In the genomic region with DNA sequence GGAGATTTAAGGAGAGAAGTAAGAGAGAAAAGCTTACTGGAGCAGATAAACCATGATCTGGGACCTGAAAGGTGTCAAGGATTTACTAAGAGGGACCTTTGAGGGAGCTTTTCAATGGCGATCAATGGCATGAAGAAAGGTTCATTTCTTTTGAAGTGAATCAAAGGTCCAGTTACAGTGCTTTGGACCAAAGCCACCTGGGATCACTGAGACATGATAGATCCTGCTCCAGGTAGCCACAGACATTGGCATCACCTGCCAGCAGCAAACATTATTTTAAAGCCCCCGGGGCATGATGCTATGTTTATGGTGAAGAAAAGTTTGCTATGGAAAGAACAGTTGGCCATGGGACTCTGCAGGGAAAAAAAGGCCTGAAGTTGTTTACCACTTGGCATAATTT, we compare ENCODE assay signal across 26 cellular contexts.
"Had no signal": no experiment of that assay in that cellular context is flagged by ENCODE, and none has a peak within 500 bp of the region (broad histone marks: within the 10 kb centered on the region; RNA-seq: fewer than 3 reads in every experiment).

No MANE protein-coding gene starts in this region.

- H2AFZ ChIP-seq: PC-9 had no signal

- DNase-seq: activated CD4-positive, alpha-beta memory T cell treated with anti-CD3 and anti-CD28 coated beads for 36 hours; activated CD4-positive, alpha-beta T cell treated with anti-CD3 and anti-CD28 coated beads, Interleukin-2, amount 10 ng/mL, durations not matched to agents 7 days and 5 days; activated CD4-positive, CD25-positive, alpha-beta regulatory T cell; activated CD8-positive, alpha-beta memory T cell treated with anti-CD3 and anti-CD28 coated beads for 24 hours; activated effector memory CD4-positive, alpha-beta T cell treated with anti-CD3 and anti-CD28 coated beads, Interleukin-2, amount 50 U/mL, for 16 hours; activated naive CD4-positive, alpha-beta T cell treated with Interleukin-2 at 50 U/mL for 16 hours; activated naive CD8-positive, alpha-beta T cell treated with anti-CD3 and anti-CD28 coated beads, Interleukin-2, amount 50 U/mL, for 24 hours; activated T-cell treated with anti-CD3 and anti-CD28 coated beads, Interleukin-2, amount 50 U/mL, for 4 hours; amniotic stem cell; body of pancreas; KG1; MG63; MV-4-11; NCI-H1105; NCI-H1436; NCI-H187 treated with DMSO at 0.1 percent for 48 hours; NCI-H2081 treated with DMSO at 0.1 percent for 48 hours; NCI-H526; PC-9; SHP77 treated with DMSO at 0.1 percent for 48 hours; T-helper 17 cell; T-helper 9 cell had no signal

- H3K4me2 ChIP-seq: PC-9 had no signal

- H3K4me3 Mint-ChIP-seq: activated CD4-positive, alpha-beta memory T cell treated with anti-CD3 and anti-CD28 coated beads for 36 hours; activated CD4-positive, alpha-beta T cell treated with anti-CD3 and anti-CD28 coated beads, Interleukin-2, amount 10 ng/mL, durations not matched to agents 7 days and 5 days; activated naive CD8-positive, alpha-beta T cell treated with anti-CD3 and anti-CD28 coated beads, Interleukin-2, amount 50 U/mL, for 24 hours; activated T-cell treated with anti-CD3 and anti-CD28 coated beads, Interleukin-2, amount 50 U/mL, for 4 hours; central memory CD8-positive, alpha-beta T cell; T-helper 17 cell had no signal

- H3K27ac ChIP-seq: ascending aorta, body of pancreas, PC-9, VCaP had no signal

- H3K4me1 Mint-ChIP-seq: activated CD4-positive, alpha-beta T cell treated with anti-CD3 and anti-CD28 coated beads, Interleukin-2, amount 10 ng/mL, durations not matched to agents 7 days and 5 days; activated naive CD8-positive, alpha-beta T cell treated with anti-CD3 and anti-CD28 coated beads, Interleukin-2, amount 50 U/mL, for 24 hours; central memory CD8-positive, alpha-beta T cell; T-helper 17 cell had no signal

- H3K27ac Mint-ChIP-seq: activated CD4-positive, alpha-beta memory T cell treated with anti-CD3 and anti-CD28 coated beads for 36 hours; activated CD4-positive, alpha-beta T cell treated with anti-CD3 and anti-CD28 coated beads, Interleukin-2, amount 10 ng/mL, durations not matched to agents 7 days and 5 days; activated naive CD4-positive, alpha-beta T cell treated with anti-CD3 and anti-CD28 coated beads, Interleukin-2, amount 50 U/mL, for 72 hours; activated naive CD8-positive, alpha-beta T cell treated with anti-CD3 and anti-CD28 coated beads, Interleukin-2, amount 50 U/mL, for 24 hours; T-helper 17 cell had no signal

- H3K27me3 ChIP-seq: ascending aorta, body of pancreas, MG63 had no signal

- H3K4me3 ChIP-seq: ascending aorta, body of pancreas, MG63, PC-9 had no signal

- H3K27me3 Mint-ChIP-seq: activated CD4-positive, alpha-beta memory T cell treated with anti-CD3 and anti-CD28 coated beads for 36 hours; activated CD4-positive, alpha-beta T cell treated with anti-CD3 and anti-CD28 coated beads, Interleukin-2, amount 10 ng/mL, durations not matched to agents 7 days and 5 days; activated naive CD8-positive, alpha-beta T cell treated with anti-CD3 and anti-CD28 coated beads, Interleukin-2, amount 50 U/mL, for 24 hours; central memory CD8-positive, alpha-beta T cell; T-helper 17 cell had no signal

- H3K9me3 Mint-ChIP-seq: activated CD4-positive, alpha-beta T cell treated with anti-CD3 and anti-CD28 coated beads, Interleukin-2, amount 10 ng/mL, durations not matched to agents 7 days and 5 days had no signal

- H3K9me3 ChIP-seq: ascending aorta, body of pancreas, MG63 had no signal

- H3K4me1 ChIP-seq: ascending aorta, body of pancreas had no signal

- H3K36me3 ChIP-seq: MG63 had no signal
